ENCODE assay signal across 8 cellular contexts in the genomic region with DNA sequence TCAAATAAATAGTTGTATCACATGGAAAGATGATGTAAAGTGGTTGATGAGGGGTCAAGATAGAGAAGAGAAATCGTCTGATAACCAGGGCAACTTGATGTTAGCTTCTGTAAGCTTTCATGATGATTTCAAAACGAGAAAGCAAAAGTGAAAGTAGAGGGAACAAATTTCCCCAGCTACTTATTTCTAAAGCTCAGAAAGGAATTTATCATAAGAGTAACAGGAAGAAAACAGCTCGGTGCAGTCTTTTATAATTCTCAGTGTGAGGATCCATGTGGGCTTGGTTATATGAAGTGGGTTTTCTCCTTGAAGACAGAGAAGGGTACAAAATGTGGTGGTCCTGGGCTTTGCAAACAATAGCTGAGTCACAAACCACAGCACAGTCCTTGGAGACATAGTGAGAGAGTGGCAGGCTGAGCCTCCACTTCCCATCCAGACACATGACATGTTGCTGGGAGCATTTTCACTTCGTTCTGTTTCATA. TPM values are rescaled to one million over a fixed set of nuclear protein-coding genes. Genes with fewer than 3 reads are reported as not detected.
DNase-seq lines count a peak whose midpoint lies in the region; ATAC-seq and TF ChIP-seq lines count a peak whose summit lies in the region.

No MANE protein-coding gene starts in this region.

- no peaks in the 10 kb centered on the region for H3K9me3 Mint-ChIP-seq in activated CD8-positive, alpha-beta T cell treated with anti-CD3 and anti-CD28 coated beads for 36 hours

- no peaks in the 10 kb centered on the region for H3K36me3 ChIP-seq in right lobe of liver

- intact Hi-C loops in activated CD8-positive, alpha-beta T cell treated with anti-CD3 and anti-CD28 coated beads for 36 hours (cut with micrococcal nuclease) = no loop called here
- intact Hi-C loops in right lobe of liver (cut with DNase I) = no loop called here

- H3K27ac Mint-ChIP-seq in activated CD8-positive, alpha-beta T cell treated with anti-CD3 and anti-CD28 coated beads for 36 hours = peak overlapping the region; percentile 93

- H3K9me3 ChIP-seq in right lobe of liver = no peaks in the 10 kb centered on the region

- no peaks in the 10 kb centered on the region for H3K4me1 ChIP-seq in right lobe of liver

- TF ChIP-seq CTCF in AG09309 (IDR thresholded peaks at IDR 0.05; ENCODE audit: control insufficient read depth, insufficient read depth, low read depth, low read length, missing control alignments) = no peak
- TF ChIP-seq CTCF in activated CD8-positive, alpha-beta T cell treated with anti-CD3 and anti-CD28 coated beads for 36 hours (IDR thresholded peaks at IDR 0.05) = no peak
- TF ChIP-seq CTCF in right lobe of liver (IDR thresholded peaks at IDR 0.05) = no peak

- H3K4me3 ChIP-seq in AG09309 (ENCODE audit: control insufficient read depth, low read depth, low read length) (peak overlapping the region; percentile 15; the same call in 1 of the 2 replicates), right lobe of liver (peak overlapping the region; percentile 5 to 16 (median 12))

- CTCF ChIA-PET in activated CD8-positive, alpha-beta T cell treated with anti-CD3 and anti-CD28 coated beads for 36 hours (lab: Charles Lee) = interaction anchor here (1.5 to 1.9 kb wide), 2 partner anchors 20 to 31 kb away, joined by 5 to 8 read pairs; partner anchors contain the start of gene GLRA2

- H3K27me3 ChIP-seq in right lobe of liver = peaks cover 0 to 3% of the 10 kb centered on the region in 2 donors

- H3K36me3 Mint-ChIP-seq in activated CD8-positive, alpha-beta T cell treated with anti-CD3 and anti-CD28 coated beads for 36 hours (ENCODE audit: low read depth) = no peaks in the 10 kb centered on the region

- ATAC-seq in GM18519 (IDR thresholded peaks at IDR 0.05; ENCODE audit: low FRiP score, unreplicated experiment) (peak; percentile 51), HG03064 (IDR thresholded peaks at IDR 0.05; ENCODE audit: low read depth, unreplicated experiment) (peak; percentile 65), right lobe of liver (peak; percentile 46 to 78 (median 54))
- ATAC-seq in activated CD8-positive, alpha-beta T cell treated with anti-CD3 and anti-CD28 coated beads for 36 hours = peak; percentile 82

- POLR2A ChIA-PET in activated CD8-positive, alpha-beta T cell treated with anti-CD3 and anti-CD28 coated beads for 36 hours (lab: Charles Lee) = interaction anchor here (0.9 kb wide), 1 partner anchor 468 kb away, joined by 3 read pairs; no protein-coding TSS in a partner anchor

- H3K4me3 Mint-ChIP-seq in activated CD8-positive, alpha-beta T cell treated with anti-CD3 and anti-CD28 coated beads for 36 hours = peak overlapping the region; percentile 75

- no peak for TF ChIP-seq POLR2A in right lobe of liver (IDR thresholded peaks at IDR 0.05)

- WGBS in right lobe of liver (ENCODE audit: insufficient coverage, low coverage, low lambda C conversion rate, missing lambda C conversion rate) = 2% methylated on average over 4 of the region's 4 CpGs

- peaks cover 11% of the 10 kb centered on the region for H3K4me1 Mint-ChIP-seq in activated CD8-positive, alpha-beta T cell treated with anti-CD3 and anti-CD28 coated beads for 36 hours (ENCODE audit: low read depth)

- peak overlapping the region; percentile 9 to 48 (median 12) for H3K27ac ChIP-seq in right lobe of liver

- H3K27me3 Mint-ChIP-seq in activated CD8-positive, alpha-beta T cell treated with anti-CD3 and anti-CD28 coated beads for 36 hours = no peaks in the 10 kb centered on the region

- DNase-seq in AG09309 (ENCODE audit: low read depth) = no peak
- DNase-seq in activated CD8-positive, alpha-beta T cell treated with anti-CD3 and anti-CD28 coated beads for 36 hours = peak; percentile 10
- DNase-seq in right lobe of liver = no peak
- no peak for DNase-seq in NCI-H187 (lab: John Stamatoyannopoulos, UW)
- no peak for DNase-seq in NCI-H2081 (lab: John Stamatoyannopoulos, UW)
- no peak for DNase-seq in NCI-H2029 (lab: John Stamatoyannopoulos, UW)

RNA-seq across cellular contexts. Expression of gene GLRA2, which starts 32.1 kb away (rescaled TPM):
- not detected for total RNA-seq in activated CD8-positive, alpha-beta T cell treated with anti-CD3 and anti-CD28 coated beads for 36 hours
- total RNA-seq in right lobe of liver = not detected
